21 cellular contexts compared by ENCODE assay signal in genomic region chr22:23268877-23269276, GRCh38.
DNase-seq lines count a peak whose midpoint lies in the region; ATAC-seq, FAIRE-seq and TF ChIP-seq lines count a peak whose summit lies in the region.
"Had no signal": no experiment of that assay in that cellular context is flagged by ENCODE, and none has a peak within 500 bp of the region (broad histone marks: within the 10 kb centered on the region; RNA-seq: fewer than 3 reads in every experiment).

No MANE protein-coding gene starts in this region.

- intact Hi-C loops in OCI-LY7 (cut with micrococcal nuclease; ENCODE audit: unreplicated experiment), result loop anchor here (1.0 to 2.0 kb wide), 4 partner anchors 49 to 384 kb away; partner anchors contain the start of gene BCR

- H4K20me1 ChIP-seq in OCI-LY7 (ENCODE audit: insufficient read depth, low read length), result no peaks in the 10 kb centered on the region

- peaks cover 8% of the 10 kb centered on the region for H3K36me3 Mint-ChIP-seq in memory B cell

- peaks cover 26% of the 10 kb centered on the region for H3K4me1 Mint-ChIP-seq in memory B cell

- DNase-seq in NCI-H2107 treated with DMSO at 0.1 percent for 48 hours (lab: John Stamatoyannopoulos, UW; ENCODE audit: unreplicated experiment), result peak; percentile 9
- no peak for DNase-seq in NCI-H2107 (lab: John Stamatoyannopoulos, UW)
- peak; percentile 68 for DNase-seq in GM12892 (ENCODE audit: insufficient read length)
- peak; percentile 84 for DNase-seq in OCI-LY7 (ENCODE audit: low spot score)
- no peak for DNase-seq in memory B cell (ENCODE audit: low spot score in 2 of 2)
- DNase-seq in inferior parietal cortex (ENCODE audit: extremely low spot score), result no peak
- no peak for DNase-seq in NCI-H526 (lab: John Stamatoyannopoulos, UW)
- DNase-seq: 8988T; activated CD4-positive, alpha-beta memory T cell treated with anti-CD3 and anti-CD28 coated beads for 36 hours; foreskin keratinocyte; left lung; mucosa of descending colon; NCI-H1930; NCI-H526 treated with DMSO at 0.1 percent for 48 hours; stimulated activated CD4-positive, alpha-beta T cell treated with anti-CD3 and anti-CD28 coated beads, Interleukin-4, amount 100 ng/mL, for 1 hour had no signal

- no peaks in the 10 kb centered on the region for H3K9me2 ChIP-seq in OCI-LY7 (ENCODE audit: insufficient read depth, low read length)

- H3K9me3 Mint-ChIP-seq in memory B cell, result no peaks in the 10 kb centered on the region
- H3K9me3 Mint-ChIP-seq: activated CD4-positive, alpha-beta memory T cell treated with anti-CD3 and anti-CD28 coated beads for 36 hours had no signal

- H3K79me2 ChIP-seq in OCI-LY7 (ENCODE audit: insufficient read depth, low read depth, low read length), result no peaks in the 10 kb centered on the region

- no peak for TF ChIP-seq CTCF in OCI-LY7 (conservative IDR thresholded peaks at IDR 0.05; ENCODE audit: low read length)

- H3K4me1 ChIP-seq in OCI-LY7 (ENCODE audit: insufficient read depth, low read length, poor library complexity, severe bottlenecking), result peaks cover 86% of the 10 kb centered on the region
- H3K4me1 ChIP-seq: foreskin keratinocyte, left lung had no signal

- H3K27ac Mint-ChIP-seq in memory B cell, result peak overlapping the region; percentile 46
- H3K27ac Mint-ChIP-seq: activated CD4-positive, alpha-beta memory T cell treated with anti-CD3 and anti-CD28 coated beads for 36 hours had no signal

- H3K9me3 ChIP-seq in OCI-LY7 (ENCODE audit: low read length), result no peaks in the 10 kb centered on the region
- H3K9me3 ChIP-seq: ascending aorta, left lung, mucosa of descending colon, Peyer's patch, tibial nerve had no signal

- peak overlapping the region; percentile 94 for H3K27ac ChIP-seq in OCI-LY7 (ENCODE audit: low read depth, low read length, poor library complexity, severe bottlenecking)
- H3K27ac ChIP-seq: ascending aorta, foreskin keratinocyte, left lung, tibial nerve had no signal

- BruUV-seq in OCI-LY7 (replicated peaks; lab: Mats Ljungman, UMichigan), result no TSS peak

- CTCF ChIA-PET in OCI-LY7 (lab: Charles Lee; ENCODE audit: unreplicated experiment), result no interaction called here

- H3K4me3 Mint-ChIP-seq in memory B cell, result no peak overlapping the region
- H3K4me3 Mint-ChIP-seq: activated CD4-positive, alpha-beta memory T cell treated with anti-CD3 and anti-CD28 coated beads for 36 hours; CD14-positive monocyte had no signal

- POLR2A ChIA-PET in OCI-LY7 (lab: Charles Lee), result interaction anchor here (0.7 to 1.3 kb wide), 3 partner anchors 49 to 233 kb away, joined by 3 to 4 read pairs (median 4); no protein-coding TSS in a partner anchor

- no peak overlapping the region for H2AFZ ChIP-seq in OCI-LY7 (ENCODE audit: low read length)

- H3K27me3 Mint-ChIP-seq in memory B cell, result no peaks in the 10 kb centered on the region
- H3K27me3 Mint-ChIP-seq: activated CD4-positive, alpha-beta memory T cell treated with anti-CD3 and anti-CD28 coated beads for 36 hours had no signal

- TF ChIP-seq POLR2A in GM12892 (IDR thresholded peaks at IDR 0.05; ENCODE audit: low read depth, low read length), result no peak

- H3K4me2 ChIP-seq in OCI-LY7 (ENCODE audit: low read length), result peak overlapping the region; percentile 72

- peak overlapping the region; percentile 47 for H3K4me3 ChIP-seq in OCI-LY7 (ENCODE audit: low read depth, low read length, poor library complexity, severe bottlenecking)
- H3K4me3 ChIP-seq: ascending aorta, left lung, mucosa of descending colon, Peyer's patch, tibial nerve had no signal

- FAIRE-seq in GM12892 (lab: Jason Lieb, UNC), result peak; percentile 77
- FAIRE-seq: endothelial cell of umbilical vein had no signal

- H3K36me3 ChIP-seq in OCI-LY7 (ENCODE audit: insufficient read depth, low read length), result peaks cover 28% of the 10 kb centered on the region; the same call in 1 of the 2 replicates

- ATAC-seq in memory B cell (ENCODE audit: low read depth) (peak; percentile 10), GM19455 (IDR thresholded peaks at IDR 0.05; ENCODE audit: unreplicated experiment) (no peak)
- ATAC-seq: foreskin keratinocyte, left lung, mucosa of descending colon had no signal

Comparison
In these comparisons a context has a peak if more than half of its experiments do, and no peak if none do; other contexts are left out.
1. DNase-seq: peak in NCI-H2107 treated with DMSO at 0.1 percent for 48 hours (single experiment), GM12892 (single experiment) and OCI-LY7 (single experiment); none in NCI-H2107 (single experiment), memory B cell (0 of 2), inferior parietal cortex (single experiment) and NCI-H526 (0 of 2).